In genomic region chr2:39356922-39357639, GRCh38 we compare ENCODE assay signal across 22 cellular contexts.
DNase-seq lines count a peak whose midpoint lies in the region; ATAC-seq and TF ChIP-seq lines count a peak whose summit lies in the region.
"Had no signal": no experiment of that assay in that cellular context is flagged by ENCODE, and none has a peak within 500 bp of the region (broad histone marks: within the 10 kb centered on the region; RNA-seq: fewer than 3 reads in every experiment).

No MANE protein-coding gene starts in this region.

- CTCF ChIA-PET in SK-N-SH (lab: Yijun Ruan, JAX) = interaction anchor here (0.7 to 1.4 kb wide), 4 partner anchors 11 to 23 kb away, joined by 3 to 4 read pairs (median 4); no protein-coding TSS in a partner anchor
- CTCF ChIA-PET in MCF 10A (lab: Yijun Ruan, JAX) = interaction anchor here (0.6 kb wide), 1 partner anchor 237 kb away, joined by 3 read pairs; no protein-coding TSS in a partner anchor

- H3K27me3 ChIP-seq in SK-N-SH (ENCODE audit: insufficient read depth) (no peaks in the 10 kb centered on the region), dorsolateral prefrontal cortex (no peaks in the 10 kb centered on the region), left lung (no peaks in the 10 kb centered on the region)
- H3K27me3 ChIP-seq: colonic mucosa, foreskin keratinocyte, neutrophil had no signal

- peak; percentile 14 for DNase-seq in SK-N-SH
- DNase-seq in dorsolateral prefrontal cortex = peak in 1 of 10 donors; percentile 16
- DNase-seq in left lung = no peak
- DNase-seq in stimulated activated naive CD8-positive, alpha-beta T cell treated with anti-CD3 and anti-CD28 coated beads, Interleukin-15, amount 100 ng/mL, for 72 hours = no peak
- DNase-seq in GM19238 (ENCODE audit: insufficient read length, low spot score) = no peak
- DNase-seq in DMS79 treated with DMSO at 0.1 percent for 48 hours (lab: John Stamatoyannopoulos, UW) = no peak
- no peak for DNase-seq in MCF 10A (ENCODE audit: unreplicated experiment)
- DNase-seq: 8988T; activated effector memory CD4-positive, alpha-beta T cell treated with anti-CD3 and anti-CD28 coated beads, Interleukin-2, amount 50 U/mL, for 16 hours; colonic mucosa; DMS79; foreskin keratinocyte; NCI-H1417 treated with DMSO at 0.1 percent for 48 hours; NCI-H2227 treated with DMSO at 0.1 percent for 48 hours; NK-92 treated with Interleukin-12 subunit alpha and Interleukin-12 subunit beta, amount 100 ng/mL, for 24 hours; RPMI8226; small intestine; stimulated activated CD4-positive, alpha-beta T cell treated with anti-CD3 and anti-CD28 coated beads, Interleukin-4, amount 100 ng/mL, for 4 hours had no signal

- H3K27me3 Mint-ChIP-seq in stimulated activated naive CD8-positive, alpha-beta T cell treated with anti-CD3 and anti-CD28 coated beads, Interleukin-15, amount 100 ng/mL, for 72 hours = no peaks in the 10 kb centered on the region
- H3K27me3 Mint-ChIP-seq in MCF 10A (ENCODE audit: insufficient read depth, unreplicated experiment) = no peaks in the 10 kb centered on the region
- H3K27me3 Mint-ChIP-seq: type B pancreatic cell had no signal

- no peaks in the 10 kb centered on the region for H3K4me1 ChIP-seq in SK-N-SH (ENCODE audit: control insufficient read depth in 1 of 2, insufficient read depth in 2 of 2, low read depth in 1 of 2, low read length in 1 of 2)
- no peaks in the 10 kb centered on the region for H3K4me1 ChIP-seq in left lung
- H3K4me1 ChIP-seq: colonic mucosa, foreskin keratinocyte had no signal

- intact Hi-C loops in dorsolateral prefrontal cortex (cut with DNase I) = loop anchor here in 1 of 2 donors (10.0 kb wide), 1 partner anchor 52 kb away; no protein-coding TSS in a partner anchor
- intact Hi-C loops in left lung (cut with DNase I) = no loop called here
- intact Hi-C loops in MCF 10A (cut with micrococcal nuclease) = no loop called here

- peaks cover 11% of the 10 kb centered on the region for H3K36me3 Mint-ChIP-seq in MCF 10A (ENCODE audit: insufficient read depth, unreplicated experiment)

- TF ChIP-seq RAD21 in SK-N-SH (IDR thresholded peaks at IDR 0.05; ENCODE audit: low read length) = no peak

- no peak overlapping the region for H3K4me3 Mint-ChIP-seq in stimulated activated naive CD8-positive, alpha-beta T cell treated with anti-CD3 and anti-CD28 coated beads, Interleukin-15, amount 100 ng/mL, for 72 hours
- H3K4me3 Mint-ChIP-seq in MCF 10A (ENCODE audit: unreplicated experiment) = no peak overlapping the region
- H3K4me3 Mint-ChIP-seq: type B pancreatic cell had no signal

- H2AFZ ChIP-seq in SK-N-SH (ENCODE audit: low read depth) = no peak overlapping the region

- 97% methylated on average over 1 of the region's 1 CpG for WGBS in SK-N-SH (ENCODE audit: low lambda C conversion rate)

- TF ChIP-seq EP300 in SK-N-SH (IDR thresholded peaks at IDR 0.05; ENCODE audit: borderline replicate concordance in 1 of 2, low read depth in 1 of 2, low read length in 1 of 2) = no peak

- POLR2A ChIA-PET in SK-N-SH (lab: Yijun Ruan, JAX) (no interaction called here), MCF 10A (lab: Yijun Ruan, JAX) (no interaction called here)

- H3K27ac ChIP-seq in SK-N-SH (ENCODE audit: low read depth in 2 of 2, low read length in 1 of 2) (no peak overlapping the region), dorsolateral prefrontal cortex (peak overlapping the region in 48 of 59 donors; percentile 3 to 82 (median 54)), left lung (no peak overlapping the region)
- H3K27ac ChIP-seq: colonic mucosa, foreskin keratinocyte, HL-60, neutrophil had no signal

- H3K79me2 ChIP-seq in SK-N-SH (ENCODE audit: insufficient read depth) = peaks cover 44% of the 10 kb centered on the region

- ATAC-seq in SK-N-SH treated with all-trans-retinoic acid at 6 μM for 48 hours = no peak
- ATAC-seq in left lung = peak; percentile 68
- peak; percentile 58 for ATAC-seq in stimulated activated naive CD8-positive, alpha-beta T cell treated with anti-CD3 and anti-CD28 coated beads, Interleukin-15, amount 100 ng/mL, for 72 hours
- ATAC-seq: foreskin keratinocyte had no signal

- no peak overlapping the region for H3K4me3 ChIP-seq in SK-N-SH (ENCODE audit: low read depth in 2 of 2, low read length in 1 of 2)
- H3K4me3 ChIP-seq in dorsolateral prefrontal cortex = no peak overlapping the region
- no peak overlapping the region for H3K4me3 ChIP-seq in left lung
- H3K4me3 ChIP-seq: colonic mucosa had no signal

- no peaks in the 10 kb centered on the region for H4K20me1 ChIP-seq in SK-N-SH (ENCODE audit: insufficient read depth)

- no peak for TF ChIP-seq CTCF in SK-N-SH (IDR thresholded peaks at IDR 0.05)
- TF ChIP-seq CTCF in dorsolateral prefrontal cortex (IDR thresholded peaks at IDR 0.05 in 54 of 56, conservative IDR thresholded peaks at IDR 0.05 in 2 of 56; ENCODE audit: low read depth in 1 of 56, partially characterized antibody in 56 of 56) = peak in 10 of 56 donors; percentile 10 to 30 (median 16)
- TF ChIP-seq CTCF in left lung (IDR thresholded peaks at IDR 0.05) = no peak
- TF ChIP-seq CTCF in MCF 10A (IDR thresholded peaks at IDR 0.05; ENCODE audit: unreplicated experiment) = no peak

- no peak overlapping the region for H3K4me2 ChIP-seq in SK-N-SH

- H3K9me2 ChIP-seq in SK-N-SH = no peaks in the 10 kb centered on the region

- peaks cover 23 to 25% of the 10 kb centered on the region in 2 donors for H3K9me3 Mint-ChIP-seq in stimulated activated naive CD8-positive, alpha-beta T cell treated with anti-CD3 and anti-CD28 coated beads, Interleukin-15, amount 100 ng/mL, for 72 hours
- peaks cover 10% of the 10 kb centered on the region for H3K9me3 Mint-ChIP-seq in MCF 10A (ENCODE audit: unreplicated experiment)

- H3K27ac Mint-ChIP-seq in stimulated activated naive CD8-positive, alpha-beta T cell treated with anti-CD3 and anti-CD28 coated beads, Interleukin-15, amount 100 ng/mL, for 72 hours = no peak overlapping the region
- no peak overlapping the region for H3K27ac Mint-ChIP-seq in MCF 10A (ENCODE audit: low read depth, unreplicated experiment)
- H3K27ac Mint-ChIP-seq: type B pancreatic cell had no signal

- H3K4me1 Mint-ChIP-seq in stimulated activated naive CD8-positive, alpha-beta T cell treated with anti-CD3 and anti-CD28 coated beads, Interleukin-15, amount 100 ng/mL, for 72 hours = peaks cover 15% of the 10 kb centered on the region
- no peaks in the 10 kb centered on the region for H3K4me1 Mint-ChIP-seq in MCF 10A (ENCODE audit: insufficient read depth, unreplicated experiment)

- peaks cover 13% of the 10 kb centered on the region for H3F3A ChIP-seq in SK-N-SH (replicated peaks; ENCODE audit: insufficient read depth)

- peaks cover 16% of the 10 kb centered on the region for H3K9me3 ChIP-seq in SK-N-SH
- peaks cover 0 to 28% of the 10 kb centered on the region in 2 donors for H3K9me3 ChIP-seq in left lung
- H3K9me3 ChIP-seq: colonic mucosa had no signal

- H3K9ac ChIP-seq in SK-N-SH = no peak overlapping the region

- BruUV-seq in MCF 10A (replicated peaks; lab: Mats Ljungman, UMichigan) = no TSS peak

- H3K36me3 ChIP-seq in SK-N-SH (replicated peaks in 1 of 2; ENCODE audit: control insufficient read depth in 1 of 2, insufficient read depth in 2 of 2, low read length in 1 of 2) = peaks cover 0 to 23% of the 10 kb centered on the region in 2 experiments
- peaks cover 0 to 19% of the 10 kb centered on the region in 2 donors for H3K36me3 ChIP-seq in left lung
- H3K36me3 ChIP-seq: colonic mucosa, neutrophil had no signal

TF ChIP-seq in SK-N-SH, 30 proteins besides CTCF, POLR2A, EP300 and RAD21 (continues in another document):
- TF ChIP-seq MEF2A (IDR thresholded peaks at IDR 0.05; ENCODE audit: borderline replicate concordance, low read depth) = no peak
- TF ChIP-seq USF2 (IDR thresholded peaks at IDR 0.05; ENCODE audit: borderline replicate concordance, low read depth, low read length) = no peak
- TF ChIP-seq MXI1 (IDR thresholded peaks at IDR 0.05; ENCODE audit: low read depth, low read length) = no peak
- TF ChIP-seq CHD2 (IDR thresholded peaks at IDR 0.05; ENCODE audit: low read length, partially characterized antibody) = no peak

TF ChIP-seq in SK-N-SH treated with all-trans-retinoic acid at 6 μM for 48 hours, 23 proteins besides CTCF, POLR2A, EP300 and RAD21 (continues in another document):
- TF ChIP-seq ZNF565 (CRISPR knock-in tag; conservative IDR thresholded peaks at IDR 0.05; ENCODE audit: low read depth) (no peak), RARB (CRISPR knock-in tag; IDR thresholded peaks at IDR 0.05) (no peak), PATZ1 (CRISPR knock-in tag; IDR thresholded peaks at IDR 0.05; ENCODE audit: borderline replicate concordance) (no peak)

Comparison
In these comparisons a context has a peak if more than half of its experiments do, and no peak if none do; other contexts are left out.
1. H3K27ac ChIP-seq: peak in dorsolateral prefrontal cortex (48 of 59); none in SK-N-SH (0 of 2) and left lung (0 of 2).